ENCODE assay signal across 24 cellular contexts in the genomic region with DNA sequence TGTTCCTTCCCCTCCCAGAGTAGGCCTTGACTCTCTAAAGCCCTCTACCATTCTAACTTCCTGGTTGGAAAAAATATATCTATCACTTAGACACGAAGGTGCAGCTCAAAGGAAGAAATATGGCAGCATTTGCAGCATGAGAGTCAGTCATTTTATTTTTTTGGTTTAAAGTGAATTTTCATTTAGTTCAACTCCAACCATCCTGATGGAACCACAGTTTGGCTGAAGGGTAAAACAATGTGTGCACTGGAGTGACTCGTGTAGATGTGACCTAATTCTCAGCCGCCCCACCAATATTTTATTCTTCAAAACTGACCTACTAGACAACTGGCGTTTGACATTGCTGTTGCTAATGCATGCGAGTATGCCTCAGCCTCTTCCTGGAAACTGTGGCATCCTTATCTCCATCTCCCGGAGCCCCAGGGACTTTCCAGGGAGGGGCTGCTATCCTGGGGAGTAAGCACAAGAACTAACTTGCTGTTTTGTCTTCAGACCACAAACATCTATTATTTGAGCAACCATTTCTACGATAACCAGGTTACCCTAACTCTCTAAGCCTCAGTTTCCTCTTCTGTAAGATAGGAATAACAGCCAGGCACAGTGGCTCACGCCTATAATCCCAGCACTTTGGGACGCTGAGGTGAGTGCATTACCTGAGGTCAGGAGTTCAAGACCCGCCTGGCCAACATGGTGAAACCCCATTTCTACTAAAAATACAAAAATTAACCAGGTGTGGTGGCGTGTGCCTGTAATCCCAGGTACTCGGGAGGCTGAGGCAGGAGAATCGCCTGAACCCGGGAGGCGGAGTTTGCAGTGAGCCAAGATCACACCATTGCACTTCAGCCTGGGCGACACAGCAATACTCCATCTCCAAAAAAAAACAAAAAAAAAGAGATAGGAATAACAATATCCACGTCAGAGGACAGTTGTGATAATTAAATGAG.
DNase-seq lines count a peak whose midpoint lies in the region; FAIRE-seq and TF ChIP-seq lines count a peak whose summit lies in the region.
"Had no signal": no experiment of that assay in that cellular context is flagged by ENCODE, and none has a peak within 500 bp of the region (broad histone marks: within the 10 kb centered on the region; RNA-seq: fewer than 3 reads in every experiment).

No MANE protein-coding gene starts in this region.

- peak; percentile 0 for DNase-seq in stimulated activated naive CD4-positive, alpha-beta T cell treated with Interleukin-2 at 50 U/mL for 16 hours (lab: John Stamatoyannopoulos, UW)
- DNase-seq in stimulated activated naive CD4-positive, alpha-beta T cell (lab: John Stamatoyannopoulos, UW): no peak
- DNase-seq in UCSD-AML1 (lab: John Stamatoyannopoulos, UW; ENCODE audit: unreplicated experiment) (peak; percentile 42), bronchial epithelial cell (ENCODE audit: low read depth) (peak; percentile 54), NCI-H187 treated with DMSO at 0.1 percent for 48 hours (lab: John Stamatoyannopoulos, UW) (no peak), NOMO-1 treated with dmso at 0.1 percent for 144 hours (lab: John Stamatoyannopoulos, UW; ENCODE audit: unreplicated experiment) (no peak)
- DNase-seq in stimulated activated CD8-positive, alpha-beta memory T cell treated with anti-CD3 and anti-CD28 coated beads, Interleukin-4, amount 100 ng/mL, for 48 hours: peak; percentile 32
- no peak for DNase-seq in effector memory CD4-positive, alpha-beta T cell
- DNase-seq: ACHN; activated T-cell treated with anti-CD3 and anti-CD28 coated beads, Interleukin-2, amount 50 U/mL, for 72 hours; aorta; Caco-2; DND-41; foreskin fibroblast; H9; heart right ventricle; naive B cell; NCI-H1105; NCI-H2029 treated with DMSO at 0.1 percent for 48 hours; occipital lobe; Right ventricle myocardium superior; T1000 had no signal

- H3K36me3 ChIP-seq in bronchial epithelial cell (ENCODE audit: control insufficient read depth, insufficient read depth, low read length): no peaks in the 10 kb centered on the region
- no peaks in the 10 kb centered on the region for H3K36me3 ChIP-seq in effector memory CD4-positive, alpha-beta T cell (ENCODE audit: control insufficient read depth, insufficient read depth, low read length)
- H3K36me3 ChIP-seq: heart right ventricle, vagina had no signal

- H3K27ac ChIP-seq in effector memory CD4-positive, alpha-beta T cell (ENCODE audit: insufficient read depth, low read length, poor library complexity, severe bottlenecking): no peak overlapping the region
- H3K27ac ChIP-seq: heart right ventricle, vagina had no signal

- H3K4me3 ChIP-seq in bronchial epithelial cell (ENCODE audit: low read depth, low read length): no peak overlapping the region
- H3K4me3 ChIP-seq in effector memory CD4-positive, alpha-beta T cell (ENCODE audit: insufficient read depth, low read depth, low read length, poor library complexity, severe bottlenecking): no peak overlapping the region
- H3K4me3 ChIP-seq: heart right ventricle, vagina had no signal

- no peaks in the 10 kb centered on the region for H3K27me3 ChIP-seq in bronchial epithelial cell (ENCODE audit: control insufficient read depth, insufficient read depth, low read length)
- H3K27me3 ChIP-seq in effector memory CD4-positive, alpha-beta T cell (replicated peaks; ENCODE audit: control insufficient read depth, insufficient read depth, low read length, poor library complexity, severe bottlenecking): no peaks in the 10 kb centered on the region
- H3K27me3 ChIP-seq: heart right ventricle, vagina had no signal

- FAIRE-seq in bronchial epithelial cell (lab: Jason Lieb, UNC): no peak
- FAIRE-seq: GM12891 had no signal

- TF ChIP-seq CTCF in bronchial epithelial cell (IDR thresholded peaks at IDR 0.05; ENCODE audit: insufficient read depth, low read length, severe bottlenecking): no peak

- no peaks in the 10 kb centered on the region for H3K9me3 ChIP-seq in effector memory CD4-positive, alpha-beta T cell (ENCODE audit: control insufficient read depth, low read length)
- H3K9me3 ChIP-seq: Caco-2, heart right ventricle, vagina had no signal

- H3K4me1 ChIP-seq in effector memory CD4-positive, alpha-beta T cell (ENCODE audit: control insufficient read depth, insufficient read depth, low read length, poor library complexity, severe bottlenecking): no peaks in the 10 kb centered on the region
- H3K4me1 ChIP-seq: Caco-2, vagina had no signal

Comparison
In these comparisons a context has a peak if more than half of its experiments do, and no peak if none do; other contexts are left out.
1. DNase-seq: peak in stimulated activated naive CD4-positive, alpha-beta T cell treated with Interleukin-2 at 50 U/mL for 16 hours (single experiment), UCSD-AML1 (single experiment), bronchial epithelial cell (single experiment) and stimulated activated CD8-positive, alpha-beta memory T cell treated with anti-CD3 and anti-CD28 coated beads, Interleukin-4, amount 100 ng/mL, for 48 hours (single experiment); none in stimulated activated naive CD4-positive, alpha-beta T cell (0 of 6), effector memory CD4-positive, alpha-beta T cell (0 of 3), NCI-H187 treated with DMSO at 0.1 percent for 48 hours (single experiment) and NOMO-1 treated with dmso at 0.1 percent for 144 hours (single experiment).